ENCODE assay signal across 23 cellular contexts in the genomic region with DNA sequence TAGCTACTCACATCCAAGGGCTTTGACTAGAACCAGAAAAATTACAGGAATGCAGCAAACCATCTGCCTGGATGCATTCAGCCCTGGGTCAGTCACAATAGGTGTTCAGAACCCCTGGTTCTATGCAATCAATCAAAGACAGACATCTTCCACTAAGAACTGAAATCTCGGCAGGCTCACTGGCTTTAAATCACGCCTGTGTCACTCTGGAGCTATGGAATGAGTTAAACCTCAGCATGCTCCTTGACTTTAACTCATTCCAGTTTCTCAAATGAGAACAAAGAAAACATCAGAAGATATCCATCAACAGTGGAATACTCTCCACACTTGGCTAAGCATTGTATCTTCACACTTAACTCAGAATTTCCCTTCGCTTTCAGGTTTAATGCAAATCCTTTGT.
DNase-seq lines count a peak whose midpoint lies in the region; ATAC-seq, FAIRE-seq and TF ChIP-seq lines count a peak whose summit lies in the region.
"Had no signal": no experiment of that assay in that cellular context is flagged by ENCODE, and none has a peak within 500 bp of the region (broad histone marks: within the 10 kb centered on the region; RNA-seq: fewer than 3 reads in every experiment).

No MANE protein-coding gene starts in this region.

- H3K4me3 Mint-ChIP-seq in Caco-2 (ENCODE audit: unreplicated experiment), result no peak overlapping the region
- H3K4me3 Mint-ChIP-seq: neural crest cell; stimulated activated memory B cell treated with anti-CD40 and anti-IgM and Interleukin-4, amounts not matched to agents 10 μg/mL and 1 μg/mL and 100 μg/mL, for 72 hours; type B pancreatic cell had no signal

- 0 out of 2 replicates have a peak, but pooled peaks cover 5% of the 10 kb centered on the region for H3K9me1 ChIP-seq in IMR-90 (ENCODE audit: insufficient read depth, low read length)
- H3K9me1 ChIP-seq in K562 (ENCODE audit: control insufficient read depth, insufficient read depth, low read length), result no peaks in the 10 kb centered on the region

- H3K9me3 Mint-ChIP-seq in Caco-2 (ENCODE audit: unreplicated experiment), result no peaks in the 10 kb centered on the region
- H3K9me3 Mint-ChIP-seq: neural crest cell; stimulated activated memory B cell treated with anti-CD40 and anti-IgM and Interleukin-4, amounts not matched to agents 10 μg/mL and 1 μg/mL and 100 μg/mL, for 72 hours; type B pancreatic cell had no signal

- H3K79me2 ChIP-seq in K562 (ENCODE audit: control insufficient read depth, insufficient read depth, low read length), result no peaks in the 10 kb centered on the region

- no peaks in the 10 kb centered on the region for H4K20me1 ChIP-seq in IMR-90 (ENCODE audit: insufficient read depth, low read length)
- no peaks in the 10 kb centered on the region for H4K20me1 ChIP-seq in K562 (replicated peaks; ENCODE audit: control insufficient read depth, insufficient read depth, low read length)

- no CpG with 5 or more reads among the region's 3 CpGs for WGBS in IMR-90 (ENCODE audit: extremely low coverage in 2 of 2, insufficient read length in 1 of 2), 2 experiments
- WGBS in K562 (ENCODE audit: insufficient coverage, low coverage, missing lambda C conversion rate), result 0% methylated on average over 3 of the region's 3 CpGs
- WGBS in lung, 2 donors, result 78 to 86% methylated on average over 3 of the region's 3 CpGs
- 86 to 92% (median 90%) methylated on average over 3 of the region's 3 CpGs for WGBS in stomach, 5 donors

- DNase-seq in IMR-90 (no peak), K562 (ENCODE audit: extremely low read depth in 1 of 4, low spot score in 3 of 4) (no peak), lung (ENCODE audit: low spot score) (no peak), stomach (no peak), activated gamma-delta T cell treated with Interleukin-2 at 50 U/mL for 16 hours (no peak), NCI-H1436 (lab: John Stamatoyannopoulos, UW) (no peak), Caco-2 (no peak)
- DNase-seq: activated CD4-positive, alpha-beta T cell treated with anti-CD3 and anti-CD28 coated beads for 4 hours; activated CD8-positive, alpha-beta memory T cell treated with anti-CD3 and anti-CD28 coated beads, Interleukin-2, amount 50 U/mL, for 4 hours; activated effector memory CD4-positive, alpha-beta T cell treated with Interleukin-2 at 50 U/mL for 16 hours; adrenal gland; AML-193; effector CD4-positive, alpha-beta T cell; NCI-H2029 treated with DMSO at 0.1 percent for 48 hours; NCI-H446; NK-92 treated with Interleukin-12 subunit alpha and Interleukin-12 subunit beta, amount 100 ng/mL, for 24 hours; RPMI8226 had no signal

- H3K9ac ChIP-seq in IMR-90 (ENCODE audit: low read depth, low read length) (no peak overlapping the region), K562 (ENCODE audit: insufficient read depth in 1 of 2, low read depth in 2 of 2, low read length in 2 of 2) (no peak overlapping the region)

- no peak for FAIRE-seq in K562 (lab: Jason Lieb, UNC)
- FAIRE-seq: GM18507, TTC549 had no signal

- BruUV-seq in IMR-90 (replicated peaks; lab: Mats Ljungman, UMichigan), result no TSS peak
- BruUV-seq in K562 (replicated peaks; lab: Mats Ljungman, UMichigan), result no TSS peak
- BruUV-seq in Caco-2 (replicated peaks; lab: Mats Ljungman, UMichigan), result no TSS peak

- no peak overlapping the region for H2BK5ac ChIP-seq in IMR-90 (ENCODE audit: low read depth, low read length, poor library complexity, severe bottlenecking)

- no peak overlapping the region for H4K91ac ChIP-seq in IMR-90 (ENCODE audit: insufficient read depth, low read depth, low read length)

- no peak overlapping the region for H2AFZ ChIP-seq in IMR-90 (replicated peaks; ENCODE audit: low read length, poor library complexity)
- no peak overlapping the region for H2AFZ ChIP-seq in K562 (ENCODE audit: low read depth, low read length)

- H4K5ac ChIP-seq in IMR-90 (ENCODE audit: low read depth, low read length), result no peak overlapping the region

- H3K18ac ChIP-seq in IMR-90 (ENCODE audit: low read depth, low read length), result no peak overlapping the region

- TF ChIP-seq CTCF in IMR-90 (conservative IDR thresholded peaks at IDR 0.05; ENCODE audit: low read depth, low read length) (no peak), K562 (IDR thresholded peaks at IDR 0.05 in 2 of 3, conservative IDR thresholded peaks at IDR 0.05 in 1 of 3; ENCODE audit: insufficient read depth in 2 of 3, low read depth in 1 of 3, low read length in 3 of 3) (no peak), lung (IDR thresholded peaks at IDR 0.05; ENCODE audit: control extremely low read depth, extremely low read depth) (no peak), stomach (IDR thresholded peaks at IDR 0.05) (no peak), Caco-2 (IDR thresholded peaks at IDR 0.05; ENCODE audit: insufficient read depth in 1 of 2, low read depth in 1 of 2, low read length in 1 of 2, severe bottlenecking in 1 of 2, unreplicated experiment in 1 of 2) (no peak)

- H3K4ac ChIP-seq in IMR-90 (ENCODE audit: low read depth, low read length), result no peak overlapping the region

- CTCF ChIA-PET in IMR-90 (lab: Yijun Ruan, JAX), result interaction anchor here (1.2 kb wide), 1 partner anchor 10 kb away, joined by 3 read pairs; no protein-coding TSS in a partner anchor
- CTCF ChIA-PET in K562 (lab: Yijun Ruan, JAX; ENCODE audit: low intra/inter-chr PET ratio), result no interaction called here
- CTCF ChIA-PET in Caco-2 (lab: Charles Lee), result no interaction called here

- H2BK20ac ChIP-seq in IMR-90 (ENCODE audit: low read depth, low read length), result no peak overlapping the region

- in situ Hi-C loops in IMR-90 (cut with MboI; ENCODE audit: low sequenced_read_pairs), result no loop called here
- in situ Hi-C loops in K562 (cut with MboI), result no loop called here

- H3K27me3 ChIP-seq in IMR-90 (ENCODE audit: control insufficient read depth, insufficient read depth, low read length), result no peaks in the 10 kb centered on the region
- peaks cover 0 to 15% of the 10 kb centered on the region in 2 experiments; a peak in 4 of 5 replicates for H3K27me3 ChIP-seq in K562 (ENCODE audit: control insufficient read depth in 2 of 2, insufficient read depth in 2 of 2, low read length in 2 of 2)
- H3K27me3 ChIP-seq in lung (ENCODE audit: control insufficient read depth, insufficient read depth), result no peaks in the 10 kb centered on the region
- no peaks in the 10 kb centered on the region for H3K27me3 ChIP-seq in stomach
- H3K27me3 ChIP-seq in Caco-2 (replicated peaks; ENCODE audit: control insufficient read depth, insufficient read depth, low read length), result no peaks in the 10 kb centered on the region
- H3K27me3 ChIP-seq: adrenal gland had no signal

- dilution Hi-C loops in IMR-90 (cut with HindIII; ENCODE audit: low sequenced_read_pairs, unreplicated experiment), result no loop called here

- H3K23ac ChIP-seq in IMR-90 (ENCODE audit: low read depth, low read length), result no peak overlapping the region

- no peak overlapping the region; the same call in 2 of the 3 replicates for H2BK15ac ChIP-seq in IMR-90 (ENCODE audit: low read depth, low read length)

- TF ChIP-seq POLR2A in IMR-90 (IDR thresholded peaks at IDR 0.05; ENCODE audit: low read depth, low read length), result no peak
- TF ChIP-seq POLR2A in K562 (conservative IDR thresholded peaks at IDR 0.05), result no peak
- no peak for TF ChIP-seq POLR2A in stomach (IDR thresholded peaks at IDR 0.05)

- H2BK120ac ChIP-seq in IMR-90 (ENCODE audit: low read depth, low read length), result no peak overlapping the region

- no peaks in the 10 kb centered on the region for H3K36me3 ChIP-seq in IMR-90 (ENCODE audit: control insufficient read depth, insufficient read depth, low read length)
- no peaks in the 10 kb centered on the region for H3K36me3 ChIP-seq in K562 (ENCODE audit: control insufficient read depth, insufficient read depth, low read length)
- H3K36me3 ChIP-seq in lung (ENCODE audit: control insufficient read depth in 2 of 2, insufficient read depth in 2 of 2, low read length in 2 of 2), result no peaks in the 10 kb centered on the region
- no peaks in the 10 kb centered on the region for H3K36me3 ChIP-seq in stomach
- H3K36me3 ChIP-seq in Caco-2 (ENCODE audit: control insufficient read depth, insufficient read depth, low read length), result no peaks in the 10 kb centered on the region
- H3K36me3 ChIP-seq: adrenal gland had no signal

- H3K56ac ChIP-seq in IMR-90 (ENCODE audit: extremely low read depth, insufficient read depth, low read length), result no peak overlapping the region

- no peaks in the 10 kb centered on the region for H3K4me1 ChIP-seq in IMR-90 (ENCODE audit: control insufficient read depth, insufficient read depth, low read length)
- H3K4me1 ChIP-seq in K562 (replicated peaks in 1 of 2; ENCODE audit: control insufficient read depth in 2 of 2, insufficient read depth in 2 of 2, low read length in 2 of 2), result no peaks in the 10 kb centered on the region
- H3K4me1 ChIP-seq in lung (ENCODE audit: control insufficient read depth in 2 of 2, insufficient read depth in 2 of 2, low read length in 2 of 2), result peaks cover 8 to 11% of the 10 kb centered on the region in 2 donors
- H3K4me1 ChIP-seq in stomach, result peaks cover 0 to 15% (median 3%) of the 10 kb centered on the region in 4 donors
- H3K4me1 ChIP-seq in Caco-2, result no peaks in the 10 kb centered on the region
- H3K4me1 ChIP-seq: adrenal gland had no signal

- peak overlapping the region; percentile 42 for H2AK9ac ChIP-seq in IMR-90 (replicated peaks; ENCODE audit: low read depth, low read length, poor library complexity)

- H3K36me3 Mint-ChIP-seq in Caco-2 (ENCODE audit: insufficient read depth, unreplicated experiment), result no peaks in the 10 kb centered on the region
- H3K36me3 Mint-ChIP-seq: stimulated activated memory B cell treated with anti-CD40 and anti-IgM and Interleukin-4, amounts not matched to agents 10 μg/mL and 1 μg/mL and 100 μg/mL, for 72 hours; type B pancreatic cell had no signal

- intact Hi-C loops in IMR-90 (cut with micrococcal nuclease) (no loop called here), K562 (cut with micrococcal nuclease) (no loop called here), stomach (cut with DNase I; ENCODE audit: low total_unique reads) (no loop called here), Caco-2 (cut with micrococcal nuclease; ENCODE audit: unreplicated experiment) (no loop called here)

- H3K27me3 Mint-ChIP-seq in Caco-2 (ENCODE audit: insufficient read depth, unreplicated experiment), result peaks cover 5% of the 10 kb centered on the region
- H3K27me3 Mint-ChIP-seq: stimulated activated memory B cell treated with anti-CD40 and anti-IgM and Interleukin-4, amounts not matched to agents 10 μg/mL and 1 μg/mL and 100 μg/mL, for 72 hours; type B pancreatic cell had no signal

- no peak overlapping the region for H3K27ac Mint-ChIP-seq in Caco-2 (ENCODE audit: unreplicated experiment)
- H3K27ac Mint-ChIP-seq: stimulated activated memory B cell treated with anti-CD40 and anti-IgM and Interleukin-4, amounts not matched to agents 10 μg/mL and 1 μg/mL and 100 μg/mL, for 72 hours; type B pancreatic cell had no signal

- H3K4me3 ChIP-seq in IMR-90 (ENCODE audit: insufficient read depth, low read depth, low read length) (no peak overlapping the region), K562 (no peak overlapping the region), lung (no peak overlapping the region), stomach (no peak overlapping the region), Caco-2 (ENCODE audit: low read depth, low read length) (no peak overlapping the region)
- H3K4me3 ChIP-seq: adrenal gland had no signal

- no peak overlapping the region for H2AK5ac ChIP-seq in IMR-90 (ENCODE audit: low read depth, low read length)

- TF ChIP-seq RAD21 in IMR-90 (IDR thresholded peaks at IDR 0.05; ENCODE audit: low read length) (no peak), K562 (CRISPR knock-in tag; conservative IDR thresholded peaks at IDR 0.05 in 1 of 2, IDR thresholded peaks at IDR 0.05 in 1 of 2) (no peak)

- no peak overlapping the region for H4K8ac ChIP-seq in IMR-90 (ENCODE audit: low read depth in 2 of 2, low read length in 2 of 2)

- H3K79me1 ChIP-seq in IMR-90 (ENCODE audit: low read depth in 1 of 2, low read length in 2 of 2), result no peaks in the 10 kb centered on the region

- no peaks in the 10 kb centered on the region for H3K9me3 ChIP-seq in IMR-90 (ENCODE audit: control insufficient read depth, insufficient read depth, low read length)
- H3K9me3 ChIP-seq in K562 (replicated peaks; ENCODE audit: control insufficient read depth, insufficient read depth, low read depth, low read length), result no peaks in the 10 kb centered on the region
- H3K9me3 ChIP-seq in lung (ENCODE audit: control insufficient read depth in 2 of 2, insufficient read depth in 1 of 2, low read length in 1 of 2), result no peaks in the 10 kb centered on the region
- H3K9me3 ChIP-seq in stomach, result no peaks in the 10 kb centered on the region
- H3K9me3 ChIP-seq in Caco-2, result no peaks in the 10 kb centered on the region
- H3K9me3 ChIP-seq: adrenal gland had no signal

- H3K4me2 ChIP-seq in IMR-90 (ENCODE audit: low read depth, low read length) (no peak overlapping the region), K562 (ENCODE audit: insufficient read depth, low read length) (no peak overlapping the region)

- H3K4me1 Mint-ChIP-seq in Caco-2 (ENCODE audit: low read depth, unreplicated experiment), result no peaks in the 10 kb centered on the region
- H3K4me1 Mint-ChIP-seq: stimulated activated memory B cell treated with anti-CD40 and anti-IgM and Interleukin-4, amounts not matched to agents 10 μg/mL and 1 μg/mL and 100 μg/mL, for 72 hours had no signal

- no peak overlapping the region for H3K14ac ChIP-seq in IMR-90 (replicated peaks; ENCODE audit: low read depth, low read length)

- TF ChIP-seq EP300 in K562 (IDR thresholded peaks at IDR 0.05; ENCODE audit: low read length) (no peak), stomach (IDR thresholded peaks at IDR 0.05) (no peak)

- H3K27ac ChIP-seq in IMR-90 (ENCODE audit: insufficient read depth, low read length) (no peak overlapping the region), K562 (ENCODE audit: extremely low read depth, low read depth, low read length) (no peak overlapping the region), lung (ENCODE audit: low read depth in 1 of 2, low read length in 1 of 2) (peak overlapping the region; percentile 29 to 55), stomach (peak overlapping the region in 3 of 5 donors; percentile 47 to 68 (median 48))

- ATAC-seq in IMR-90 (ENCODE audit: low read depth), result no peak
- ATAC-seq in K562, result no peak
- no peak for ATAC-seq in lung (ENCODE audit: insufficient read depth, low FRiP score)
- no peak for ATAC-seq in HG02870 (IDR thresholded peaks at IDR 0.05; ENCODE audit: unreplicated experiment)
- ATAC-seq: stimulated activated memory B cell treated with anti-CD40 and anti-IgM and Interleukin-4, amounts not matched to agents 10 μg/mL and 1 μg/mL and 100 μg/mL, for 72 hours had no signal

- POLR2A ChIA-PET in IMR-90 (lab: Charles Lee; ENCODE audit: unreplicated experiment), result interaction anchor here (0.6 kb wide), 1 partner anchor 447 kb away, joined by 3 read pairs; no protein-coding TSS in a partner anchor
- POLR2A ChIA-PET in K562 (lab: Yijun Ruan, JAX), result no interaction called here
- POLR2A ChIA-PET in Caco-2 (lab: Charles Lee), result no interaction called here

Comparison
In these comparisons a context has a peak if more than half of its experiments do, and no peak if none do; other contexts are left out.
1. H3K27ac ChIP-seq: peak in lung (2 of 2) and stomach (3 of 5); none in IMR-90 (single experiment) and K562 (single experiment).